7 cellular contexts compared by ENCODE assay signal in the genomic region with DNA sequence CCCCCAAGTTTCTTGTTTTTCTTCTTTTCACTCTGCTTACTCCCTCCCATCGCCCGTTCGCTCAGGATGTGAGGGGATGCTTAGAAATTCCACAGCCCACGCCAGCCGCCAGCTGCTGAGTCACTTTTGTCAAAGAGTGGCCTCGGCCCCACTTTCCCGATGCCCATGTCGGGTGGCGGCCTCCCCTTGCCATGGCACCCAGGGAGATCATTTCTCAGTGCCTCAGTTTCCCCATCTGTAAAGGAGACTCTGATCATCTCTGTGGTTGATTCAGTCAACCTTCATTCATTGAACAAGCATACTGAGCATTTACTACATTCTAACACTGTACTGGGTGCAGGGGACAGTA. TPM values are rescaled to one million over a fixed set of nuclear protein-coding genes. Genes with fewer than 3 reads are reported as not detected.
A peak's percentile ranks its signal among the peaks of the same experiment; 100 is the strongest.
DNase-seq lines count a peak whose midpoint lies in the region.

No MANE protein-coding gene starts in this region.

- H4K20me1 ChIP-seq in GM23248 (ENCODE audit: insufficient read depth): peaks cover 3% of the 10 kb centered on the region; the same call in 1 of the 2 replicates

- CTCF ChIA-PET in activated CD4-positive, alpha-beta memory T cell treated with anti-CD3 and anti-CD28 coated beads, Interleukin-2, amount 10 ng/mL, durations not matched to agents 7 days and 5 days (lab: Charles Lee): interaction anchor here (1.8 kb wide), 1 partner anchor 25 kb away, joined by 5 read pairs; no protein-coding TSS in a partner anchor

- peaks cover 4% of the 10 kb centered on the region for H3K36me3 Mint-ChIP-seq in activated CD4-positive, alpha-beta memory T cell treated with anti-CD3 and anti-CD28 coated beads, Interleukin-2, amount 10 ng/mL, durations not matched to agents 7 days and 5 days (ENCODE audit: low read depth)

- H3K4me3 Mint-ChIP-seq in activated CD4-positive, alpha-beta memory T cell treated with anti-CD3 and anti-CD28 coated beads, Interleukin-2, amount 10 ng/mL, durations not matched to agents 7 days and 5 days: peak overlapping the region; percentile 73

- peak overlapping the region; percentile 96 for H3K4me3 ChIP-seq in GM23248
- H3K4me3 ChIP-seq in iPS-18a (ENCODE audit: low read length): peak overlapping the region; percentile 36
- peak overlapping the region; percentile 55 to 81 for H3K4me3 ChIP-seq in stomach smooth muscle (ENCODE audit: low read length in 2 of 2)

- peaks cover 72% of the 10 kb centered on the region for H3F3A ChIP-seq in GM23248 (ENCODE audit: insufficient read depth)

- no peaks in the 10 kb centered on the region for H3K9me3 Mint-ChIP-seq in activated CD4-positive, alpha-beta memory T cell treated with anti-CD3 and anti-CD28 coated beads, Interleukin-2, amount 10 ng/mL, durations not matched to agents 7 days and 5 days

- H3K27ac ChIP-seq in GM23248 (peak overlapping the region; percentile 76), iPS-18a (ENCODE audit: low read length) (no peak overlapping the region), stomach smooth muscle (ENCODE audit: low read length) (peak overlapping the region; percentile 55)

- H3K27me3 Mint-ChIP-seq in activated CD4-positive, alpha-beta memory T cell treated with anti-CD3 and anti-CD28 coated beads, Interleukin-2, amount 10 ng/mL, durations not matched to agents 7 days and 5 days: peaks cover 33% of the 10 kb centered on the region

- H3K4me1 Mint-ChIP-seq in activated CD4-positive, alpha-beta memory T cell treated with anti-CD3 and anti-CD28 coated beads, Interleukin-2, amount 10 ng/mL, durations not matched to agents 7 days and 5 days: peaks cover 31% of the 10 kb centered on the region

- peaks cover 45% of the 10 kb centered on the region for H3K79me2 ChIP-seq in GM23248 (ENCODE audit: insufficient read depth)

- peak overlapping the region; percentile 58; the same call in 1 of the 2 replicates for H2AFZ ChIP-seq in GM23248

- H3K9me2 ChIP-seq in GM23248 (ENCODE audit: insufficient read depth): no peaks in the 10 kb centered on the region

- H3K9me3 ChIP-seq in GM23248 (ENCODE audit: low read depth): no peaks in the 10 kb centered on the region
- H3K9me3 ChIP-seq in iPS-18a (ENCODE audit: control insufficient read depth, low read depth, low read length): no peaks in the 10 kb centered on the region
- no peaks in the 10 kb centered on the region for H3K9me3 ChIP-seq in stomach smooth muscle (ENCODE audit: control insufficient read depth in 2 of 2, low read length in 2 of 2)

- DNase-seq in GM23248: no peak
- no peak for DNase-seq in activated CD4-positive, alpha-beta memory T cell treated with anti-CD3 and anti-CD28 coated beads, Interleukin-2, amount 10 ng/mL, durations not matched to agents 7 days and 5 days
- no peak for DNase-seq in hepatic stellate cell (ENCODE audit: low spot score)
- no peak for DNase-seq in DMS79 treated with DMSO at 0.1 percent for 48 hours (lab: John Stamatoyannopoulos, UW)
- DNase-seq in Ammon's horn (ENCODE audit: low spot score): no peak

- POLR2A ChIA-PET in activated CD4-positive, alpha-beta memory T cell treated with anti-CD3 and anti-CD28 coated beads, Interleukin-2, amount 10 ng/mL, durations not matched to agents 7 days and 5 days (lab: Charles Lee): no interaction called here

- 1 to 3% methylated on average over 9 of the region's 9 CpGs for WGBS in GM23248 (ENCODE audit: low coverage in 1 of 2, low lambda C conversion rate in 2 of 2, missing lambda C conversion rate in 2 of 2), 2 experiments

- H3K9ac ChIP-seq in GM23248 (peak overlapping the region; percentile 90), iPS-18a (ENCODE audit: low read length) (no peak overlapping the region), stomach smooth muscle (ENCODE audit: low read length in 2 of 2) (peak overlapping the region; percentile 58 to 66)

- H3K27me3 ChIP-seq in GM23248 (replicated peaks; ENCODE audit: insufficient read depth): no peaks in the 10 kb centered on the region
- H3K27me3 ChIP-seq in iPS-18a (ENCODE audit: control insufficient read depth, insufficient read depth, low read length): peaks cover 8% of the 10 kb centered on the region
- no peaks in the 10 kb centered on the region for H3K27me3 ChIP-seq in stomach smooth muscle (ENCODE audit: control insufficient read depth in 1 of 2, insufficient read depth in 2 of 2, low read length in 2 of 2)

- H3K27ac Mint-ChIP-seq in activated CD4-positive, alpha-beta memory T cell treated with anti-CD3 and anti-CD28 coated beads, Interleukin-2, amount 10 ng/mL, durations not matched to agents 7 days and 5 days: no peak overlapping the region

- in situ Hi-C loops in GM23248 (cut with MboI): no loop called here

- peaks cover 70% of the 10 kb centered on the region for H3K4me1 ChIP-seq in GM23248 (ENCODE audit: insufficient read depth)
- peaks cover 13% of the 10 kb centered on the region for H3K4me1 ChIP-seq in iPS-18a (ENCODE audit: control insufficient read depth, low read depth, low read length)
- peaks cover 33% of the 10 kb centered on the region for H3K4me1 ChIP-seq in stomach smooth muscle (ENCODE audit: control insufficient read depth, insufficient read depth, low read length)

- H3K4me2 ChIP-seq in GM23248 (ENCODE audit: unreplicated experiment): peak overlapping the region; percentile 99

- H3K36me3 ChIP-seq in GM23248 (ENCODE audit: low read depth): no peaks in the 10 kb centered on the region
- H3K36me3 ChIP-seq in iPS-18a (ENCODE audit: control insufficient read depth, low read depth, low read length): no peaks in the 10 kb centered on the region
- H3K36me3 ChIP-seq in stomach smooth muscle (ENCODE audit: control insufficient read depth in 2 of 2, insufficient read depth in 2 of 2, low read length in 2 of 2): no peaks in the 10 kb centered on the region

RNA-seq across cellular contexts. Expression of gene PDGFRB, which starts 0.4 kb away (rescaled TPM):
- 189 and 205 TPM in 2 replicates for total RNA-seq in GM23248 (2014; rRNA removed; shearing (Covaris generic))
- 155 and 163 TPM in 2 replicates for polyA plus RNA-seq in GM23248 (2016; fragmentation: Nextera tagmentation; extraction: Ambion mirVana)
- 1 to 10 TPM; 7.2 to 9.0 TPM for total RNA-seq in activated CD4-positive, alpha-beta memory T cell treated with anti-CD3 and anti-CD28 coated beads, Interleukin-2, amount 10 ng/mL, durations not matched to agents 7 days and 5 days

RNA-seq across cellular contexts. Expression of gene CDX1, which starts 10.6 kb away (rescaled TPM):
- total RNA-seq in GM23248 (2014; rRNA removed; shearing (Covaris generic)): not detected in 2 replicates
- 0.19 TPM in 1 of 2 replicates, not detected in the other for polyA plus RNA-seq in GM23248 (2016; fragmentation: Nextera tagmentation; extraction: Ambion mirVana)
- total RNA-seq in activated CD4-positive, alpha-beta memory T cell treated with anti-CD3 and anti-CD28 coated beads, Interleukin-2, amount 10 ng/mL, durations not matched to agents 7 days and 5 days: not detected

RNA-seq across cellular contexts. Expression of gene SLC6A7, which starts 33.9 kb away (rescaled TPM):
- not detected in 2 replicates for total RNA-seq in GM23248 (2014; rRNA removed; shearing (Covaris generic))
- not detected in 2 replicates for polyA plus RNA-seq in GM23248 (2016; fragmentation: Nextera tagmentation; extraction: Ambion mirVana)
- not detected for total RNA-seq in activated CD4-positive, alpha-beta memory T cell treated with anti-CD3 and anti-CD28 coated beads, Interleukin-2, amount 10 ng/mL, durations not matched to agents 7 days and 5 days

Comparison
In these comparisons a context has a peak if more than half of its experiments do, and no peak if none do; other contexts are left out.
1. H3K4me3 ChIP-seq: peak in every context shown above with its lines; median percentile 96 in GM23248; 68 in stomach smooth muscle; 36 in iPS-18a.
2. RNA of gene PDGFRB, which starts 0.4 kb away (total RNA-seq): 189 to 205 TPM in GM23248; 7.2 to 9.0 TPM in activated CD4-positive, alpha-beta memory T cell treated with anti-CD3 and anti-CD28 coated beads, Interleukin-2, amount 10 ng/mL, durations not matched to agents 7 days and 5 days; every median in the first group is over 10 times any median in the second.